In the genomic region with DNA sequence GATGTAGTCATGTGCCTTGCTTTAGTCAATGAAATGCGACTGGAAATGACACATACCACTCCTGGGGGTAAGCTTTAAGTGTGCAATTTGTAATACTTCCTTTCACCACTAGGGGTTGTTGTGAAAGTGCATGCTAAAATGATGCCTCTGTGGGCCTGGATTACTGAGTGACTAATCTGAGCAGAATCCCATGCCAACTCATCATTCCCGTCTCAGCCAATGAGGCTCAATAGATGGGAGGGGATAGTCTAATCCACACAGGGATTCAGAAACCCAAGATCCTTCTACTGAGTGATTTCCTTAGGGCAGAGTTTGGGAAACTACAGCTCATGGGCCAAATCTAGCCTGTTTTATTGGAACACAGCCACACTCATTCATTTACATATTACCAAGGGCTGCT, we compare ENCODE assay signal across 9 cellular contexts. TPM values are rescaled to one million over a fixed set of nuclear protein-coding genes. Genes with fewer than 3 reads are reported as not detected.
DNase-seq lines count a peak whose midpoint lies in the region; ATAC-seq and TF ChIP-seq lines count a peak whose summit lies in the region.
"Had no signal": no experiment of that assay in that cellular context is flagged by ENCODE, and none has a peak within 500 bp of the region (broad histone marks: within the 10 kb centered on the region; RNA-seq: fewer than 3 reads in every experiment).

No MANE protein-coding gene starts in this region.

- no peak overlapping the region for H3K9ac ChIP-seq in adipocyte (ENCODE audit: low read length)

- 31% methylated on average over 2 of the region's 2 CpGs for WGBS in right lobe of liver (ENCODE audit: insufficient coverage, low coverage, low lambda C conversion rate, missing lambda C conversion rate)

- H3K4me3 ChIP-seq in adipocyte (ENCODE audit: low read length) (no peak overlapping the region), right lobe of liver (no peak overlapping the region)

- no peak overlapping the region for H3K27ac ChIP-seq in right lobe of liver

- TF ChIP-seq CTCF in right lobe of liver (IDR thresholded peaks at IDR 0.05), result peak; percentile 35 to 47 (median 36)

- no peak for TF ChIP-seq POLR2A in right lobe of liver (IDR thresholded peaks at IDR 0.05)

- H3K9me3 ChIP-seq in adipocyte (ENCODE audit: control insufficient read depth, low read length) (no peaks in the 10 kb centered on the region), right lobe of liver (no peaks in the 10 kb centered on the region)

- intact Hi-C loops in right lobe of liver (cut with DNase I), result no loop called here

- H3K27me3 ChIP-seq in adipocyte (replicated peaks; ENCODE audit: control insufficient read depth, insufficient read depth, low read length) (no peaks in the 10 kb centered on the region), right lobe of liver (no peaks in the 10 kb centered on the region)

- in situ Hi-C loops in KBM-7 (cut with MboI; ENCODE audit: low pct_unique_long_range_greater_than_20kb, low sequenced_read_pairs), result no loop called here

- DNase-seq in EH (ENCODE audit: low read depth) (peak; percentile 63), KBM-7 (peak; percentile 60), adipocyte (ENCODE audit: low read depth) (peak; percentile 6), right lobe of liver (no peak), NCI-H526 treated with DMSO at 0.1 percent for 48 hours (lab: John Stamatoyannopoulos, UW) (no peak), NCI-H1092 treated with DMSO at 0.1 percent for 48 hours (lab: John Stamatoyannopoulos, UW) (no peak)
- no peak for DNase-seq in activated CD8-positive, alpha-beta memory T cell treated with anti-CD3 and anti-CD28 coated beads, Interleukin-2, amount 50 U/mL, for 4 hours

- ATAC-seq in GM19467 (IDR thresholded peaks at IDR 0.05; ENCODE audit: unreplicated experiment), result peak; percentile 70
- no peak for ATAC-seq in right lobe of liver

- H3K36me3 ChIP-seq in adipocyte (ENCODE audit: control insufficient read depth, insufficient read depth, low read length, severe bottlenecking) (no peaks in the 10 kb centered on the region), right lobe of liver (no peaks in the 10 kb centered on the region)

- H3K4me1 ChIP-seq in adipocyte (ENCODE audit: control insufficient read depth, insufficient read depth, low read length) (peaks cover 12% of the 10 kb centered on the region), right lobe of liver (no peaks in the 10 kb centered on the region)

RNA-seq across cellular contexts. Expression of a gene that starts 54.0 kb away (rescaled TPM):
- under 1 TPM; 0.06 to 0.32 (median 0.10) TPM for total RNA-seq in right lobe of liver
- total RNA-seq: activated CD8-positive, alpha-beta memory T cell treated with anti-CD3 and anti-CD28 coated beads for 36 hours had no signal

Comparison
In these comparisons a context has a peak if more than half of its experiments do, and no peak if none do; other contexts are left out.
1. DNase-seq: peak in EH (single experiment), KBM-7 (single experiment) and adipocyte (single experiment); none in right lobe of liver (0 of 3), NCI-H526 treated with DMSO at 0.1 percent for 48 hours (single experiment), NCI-H1092 treated with DMSO at 0.1 percent for 48 hours (single experiment) and activated CD8-positive, alpha-beta memory T cell treated with anti-CD3 and anti-CD28 coated beads, Interleukin-2, amount 50 U/mL, for 4 hours (single experiment).